Comparison of ENCODE assay signal across 1 cellular context in the genomic region with DNA sequence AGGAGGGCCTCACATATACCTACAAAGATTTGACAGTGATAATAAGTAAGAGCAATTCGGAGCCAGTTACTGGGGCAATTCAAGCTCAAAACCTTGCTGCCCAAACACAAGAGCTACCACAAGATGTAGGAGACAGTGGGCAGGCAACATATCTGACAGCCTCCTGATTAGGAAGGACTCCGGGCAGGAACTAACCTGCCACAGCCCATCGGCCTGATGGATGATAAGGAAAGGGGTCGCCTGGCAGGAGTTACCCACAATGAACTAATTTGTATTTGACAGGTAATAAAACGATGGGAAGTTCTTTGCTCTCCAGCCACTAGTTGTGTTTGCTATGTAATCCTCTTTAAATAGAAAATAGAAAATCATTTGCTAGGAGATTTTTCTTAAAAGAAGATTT.
TF ChIP-seq lines count a peak whose summit lies in the region.

No MANE protein-coding gene starts in this region.

TF ChIP-seq in H1, 55 proteins besides CTCF, POLR2A, EP300 and RAD21:
- no peak for TF ChIP-seq KDM1A (IDR thresholded peaks at IDR 0.05; ENCODE audit: borderline replicate concordance, low read length)
- TF ChIP-seq EGR1 (IDR thresholded peaks at IDR 0.05; ENCODE audit: borderline replicate concordance, low read depth, low read length), result no peak
- TF ChIP-seq SIN3A (conservative IDR thresholded peaks at IDR 0.05 in 1 of 2, IDR thresholded peaks at IDR 0.05 in 1 of 2; ENCODE audit: low read depth in 1 of 2, low read length in 2 of 2), result no peak
- no peak for TF ChIP-seq POU5F1 (IDR thresholded peaks at IDR 0.05; ENCODE audit: low read depth, low read length)
- no peak for TF ChIP-seq MAFK (IDR thresholded peaks at IDR 0.05; ENCODE audit: low read depth, low read length)
